ENCODE assay signal across 11 cellular contexts in the genomic region with DNA sequence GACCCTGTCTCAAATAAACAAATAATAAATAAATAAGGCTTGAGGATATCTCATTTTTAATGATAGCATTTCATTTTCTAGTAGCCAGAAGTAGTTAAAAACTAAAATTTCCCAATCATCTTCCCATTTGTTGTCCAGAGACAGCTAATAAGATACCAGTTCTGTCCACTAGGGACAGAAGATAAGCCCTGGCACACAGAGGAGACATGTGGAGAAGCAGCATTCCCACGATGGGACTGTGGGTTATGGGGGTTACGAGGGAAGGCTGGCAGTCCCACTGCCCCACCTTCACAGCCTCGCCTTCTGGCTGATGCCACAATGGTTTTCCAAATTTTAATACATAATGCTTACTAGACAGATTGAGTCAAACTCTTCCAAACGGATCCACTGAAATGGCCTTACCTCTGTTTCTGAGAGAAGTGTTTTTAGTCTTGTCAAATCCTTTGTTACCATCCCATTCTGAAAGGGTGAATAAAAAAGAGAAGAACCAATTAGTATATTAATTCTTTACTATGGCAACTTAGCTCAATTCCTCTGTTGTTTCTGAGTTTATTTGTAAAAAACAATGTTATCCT. TPM values are rescaled to one million over a fixed set of nuclear protein-coding genes. Genes with fewer than 3 reads are reported as not detected.
DNase-seq lines count a peak whose midpoint lies in the region; ATAC-seq and TF ChIP-seq lines count a peak whose summit lies in the region.
"Had no signal": no experiment of that assay in that cellular context is flagged by ENCODE, and none has a peak within 500 bp of the region (broad histone marks: within the 10 kb centered on the region; RNA-seq: fewer than 3 reads in every experiment).

No MANE protein-coding gene starts in this region.

- no peak overlapping the region for H3K27ac ChIP-seq in heart right ventricle
- no peak overlapping the region for H3K27ac ChIP-seq in OCI-LY3 (ENCODE audit: low read length)
- H3K27ac ChIP-seq in upper lobe of left lung = no peak overlapping the region
- H3K27ac ChIP-seq: suprapubic skin had no signal

- DNase-seq in heart right ventricle = no peak
- no peak for DNase-seq in left cardiac atrium
- peak; percentile 28 for DNase-seq in fibroblast of mammary gland (ENCODE audit: low read depth)
- DNase-seq in upper lobe of left lung = no peak
- DNase-seq in hypothalamus (lab: John Stamatoyannopoulos, UW) = no peak
- no peak for DNase-seq in NCI-H446 (lab: John Stamatoyannopoulos, UW)
- DNase-seq: DMS79 treated with DMSO at 0.1 percent for 48 hours, NCI-H1930 had no signal

- no peaks in the 10 kb centered on the region for H3K27me3 ChIP-seq in heart right ventricle
- H3K27me3 ChIP-seq in OCI-LY3 (ENCODE audit: low read depth, low read length) = no peaks in the 10 kb centered on the region
- no peaks in the 10 kb centered on the region for H3K27me3 ChIP-seq in upper lobe of left lung
- H3K27me3 ChIP-seq: suprapubic skin had no signal

- WGBS in heart right ventricle, 2 donors = 86 to 92% methylated on average over 4 of the region's 4 CpGs
- 84 to 88% methylated on average over 4 of the region's 4 CpGs for WGBS in upper lobe of left lung, 2 donors

- TF ChIP-seq CTCF in heart right ventricle (IDR thresholded peaks at IDR 0.05) (peak in 5 of 9 donors; percentile 14 to 48 (median 27)), OCI-LY3 (IDR thresholded peaks at IDR 0.05; ENCODE audit: low read depth, low read length) (peak; percentile 33), fibroblast of mammary gland (conservative IDR thresholded peaks at IDR 0.05; ENCODE audit: control insufficient read depth, insufficient read depth, low read depth, low read length) (peak; percentile 52), upper lobe of left lung (IDR thresholded peaks at IDR 0.05) (peak in 5 of 6 experiments; percentile 14 to 38 (median 25))

- H3K4me2 ChIP-seq in OCI-LY3 (ENCODE audit: low read length) = no peak overlapping the region

- ATAC-seq in heart right ventricle (no peak), left cardiac atrium (no peak), upper lobe of left lung (ENCODE audit: low FRiP score in 2 of 2) (no peak), HG03432 (IDR thresholded peaks at IDR 0.05; ENCODE audit: unreplicated experiment) (no peak)

- TF ChIP-seq POLR2A in upper lobe of left lung (IDR thresholded peaks at IDR 0.05) = no peak

- H3K4me3 ChIP-seq in heart right ventricle (no peak overlapping the region), OCI-LY3 (ENCODE audit: low read length) (no peak overlapping the region), fibroblast of mammary gland (ENCODE audit: control insufficient read depth, low read depth, low read length) (no peak overlapping the region), upper lobe of left lung (no peak overlapping the region)
- H3K4me3 ChIP-seq: suprapubic skin had no signal

- H3K4me1 ChIP-seq in heart right ventricle (no peaks in the 10 kb centered on the region), OCI-LY3 (ENCODE audit: low read length) (no peaks in the 10 kb centered on the region), upper lobe of left lung (no peaks in the 10 kb centered on the region)
- H3K4me1 ChIP-seq: suprapubic skin had no signal

- H2AFZ ChIP-seq in OCI-LY3 (ENCODE audit: low read depth, low read length) = no peak overlapping the region

- TF ChIP-seq EP300 in upper lobe of left lung (IDR thresholded peaks at IDR 0.05) = no peak

- H4K20me1 ChIP-seq in OCI-LY3 (ENCODE audit: insufficient read depth, low read length) = no peaks in the 10 kb centered on the region

- H3K9ac ChIP-seq in OCI-LY3 (ENCODE audit: low read length) = no peak overlapping the region

- peaks cover 0 to 71% (median 20%) of the 10 kb centered on the region in 9 donors for H3K36me3 ChIP-seq in heart right ventricle
- H3K36me3 ChIP-seq in OCI-LY3 (replicated peaks; ENCODE audit: low read depth, low read length) = peaks cover 9% of the 10 kb centered on the region
- peaks cover 11 to 52% (median 30%) of the 10 kb centered on the region in 4 donors for H3K36me3 ChIP-seq in upper lobe of left lung

- H3K9me3 ChIP-seq in heart right ventricle = no peaks in the 10 kb centered on the region
- no peaks in the 10 kb centered on the region for H3K9me3 ChIP-seq in OCI-LY3 (ENCODE audit: insufficient read depth, low read length)
- no peaks in the 10 kb centered on the region for H3K9me3 ChIP-seq in upper lobe of left lung
- H3K9me3 ChIP-seq: suprapubic skin had no signal

- no peaks in the 10 kb centered on the region for H3K79me2 ChIP-seq in OCI-LY3 (ENCODE audit: low read length)

- intact Hi-C loops in heart right ventricle (cut with DNase I) (no loop called here), left cardiac atrium (cut with DNase I) (loop anchor here in 1 of 2 donors (5.0 kb wide), 1 partner anchor 44 kb away; no protein-coding TSS in a partner anchor)

RNA-seq across cellular contexts. Expression of a gene that starts 44.2 kb away (rescaled TPM):
- 10 to 100 TPM; 27.4 to 50.3 (median 41.7) TPM for total RNA-seq in heart right ventricle
- 1 to 10 TPM; 2.4 to 4.5 TPM for polyA plus RNA-seq in heart right ventricle
- 10 to 100 TPM; 34.5 to 36.0 TPM for total RNA-seq in left cardiac atrium
- 100 to 1,000 TPM in 1 of 6 donors, 10 to 100 TPM in 5; 52.1 to 166 (median 60.8) TPM for total RNA-seq in upper lobe of left lung
